In the genomic region with DNA sequence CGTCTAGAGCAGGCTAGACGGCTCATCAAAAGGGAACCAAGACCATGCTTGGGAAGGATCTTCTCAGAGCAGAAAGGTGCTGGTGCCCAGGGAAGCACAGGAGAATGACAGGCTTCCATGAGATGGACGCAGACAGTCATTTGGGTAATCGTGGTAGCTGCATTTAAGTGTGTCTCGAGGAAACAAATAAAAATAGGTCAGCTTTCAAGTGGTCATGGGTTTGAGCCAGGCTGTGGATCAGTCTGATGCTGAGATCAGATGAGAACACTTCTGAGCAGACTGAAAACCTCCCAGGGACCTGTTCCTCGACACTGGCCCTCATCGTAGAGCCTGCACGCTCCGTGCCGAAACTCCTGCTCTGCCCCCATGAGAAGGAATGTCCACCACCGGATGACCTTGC, we compare ENCODE assay signal across 17 cellular contexts. TPM values are rescaled to one million over a fixed set of nuclear protein-coding genes. Genes with fewer than 3 reads are reported as not detected.
DNase-seq lines count a peak whose midpoint lies in the region; FAIRE-seq and TF ChIP-seq lines count a peak whose summit lies in the region.
"Had no signal": no experiment of that assay in that cellular context is flagged by ENCODE, and none has a peak within 500 bp of the region (broad histone marks: within the 10 kb centered on the region; RNA-seq: fewer than 3 reads in every experiment).

No MANE protein-coding gene starts in this region.

- peak overlapping the region; percentile 91 for H3K4me2 ChIP-seq in BLaER1
- H3K4me2 ChIP-seq in OCI-LY3 (ENCODE audit: low read length) = peak overlapping the region; percentile 94

- H3K27me3 Mint-ChIP-seq in nephron progenitor cell (ENCODE audit: low read depth, poor library complexity) = peaks cover 2% of the 10 kb centered on the region
- H3K27me3 Mint-ChIP-seq: activated B cell treated with CpG ODN at 0.5 μM for 24 hours, T-cell had no signal

- H3K4me1 ChIP-seq in BLaER1 (peaks cover 88% of the 10 kb centered on the region), OCI-LY3 (ENCODE audit: low read length) (peaks cover 61% of the 10 kb centered on the region)

- H3K4me1 Mint-ChIP-seq in nephron progenitor cell = peaks cover 48% of the 10 kb centered on the region

- no peak overlapping the region for H3K4me3 Mint-ChIP-seq in nephron progenitor cell
- H3K4me3 Mint-ChIP-seq: T-cell had no signal

- FAIRE-seq in GM12892 (lab: Jason Lieb, UNC) = peak; percentile 61
- FAIRE-seq: H54 had no signal

- peak overlapping the region; percentile 79 for H3K27ac Mint-ChIP-seq in nephron progenitor cell
- H3K27ac Mint-ChIP-seq: T-cell had no signal

- no peak for TF ChIP-seq POLR2A in GM12892 (IDR thresholded peaks at IDR 0.05; ENCODE audit: low read depth, low read length)

- H3K27ac ChIP-seq in BLaER1 (no peak overlapping the region; the same call in 1 of the 2 replicates), OCI-LY3 (ENCODE audit: low read length) (peak overlapping the region; percentile 65)
- H3K27ac ChIP-seq: ascending aorta had no signal

- peak overlapping the region; percentile 49; the same call in 1 of the 2 replicates for H3K4me3 ChIP-seq in BLaER1
- H3K4me3 ChIP-seq in OCI-LY3 (ENCODE audit: low read length) = peak overlapping the region; percentile 19; the same call in 1 of the 2 replicates
- H3K4me3 ChIP-seq: ascending aorta had no signal

- H2AFZ ChIP-seq in OCI-LY3 (ENCODE audit: low read depth, low read length) = no peak overlapping the region

- H3K9me3 Mint-ChIP-seq in nephron progenitor cell = no peaks in the 10 kb centered on the region
- H3K9me3 Mint-ChIP-seq: activated B cell treated with CpG ODN at 0.5 μM for 24 hours, T-cell had no signal

- peaks cover 7% of the 10 kb centered on the region for H3K36me3 Mint-ChIP-seq in nephron progenitor cell (ENCODE audit: low read depth)

- H3K27me3 ChIP-seq in BLaER1 (no peaks in the 10 kb centered on the region), OCI-LY3 (ENCODE audit: low read depth, low read length) (no peaks in the 10 kb centered on the region)
- H3K27me3 ChIP-seq: ascending aorta had no signal

- TF ChIP-seq CTCF in OCI-LY3 (IDR thresholded peaks at IDR 0.05; ENCODE audit: low read depth, low read length) = no peak
- TF ChIP-seq CTCF in nephron progenitor cell (IDR thresholded peaks at IDR 0.05) = no peak

- peaks cover 90% of the 10 kb centered on the region for H3K79me2 ChIP-seq in OCI-LY3 (ENCODE audit: low read length)

- DNase-seq in GM12892 (ENCODE audit: insufficient read length) (no peak), nephron progenitor cell (no peak), UCSD-AML1 (lab: John Stamatoyannopoulos, UW; ENCODE audit: unreplicated experiment) (no peak), amygdala (lab: John Stamatoyannopoulos, UW) (no peak), GOT3 (lab: John Stamatoyannopoulos, UW) (no peak)
- DNase-seq: activated B cell treated with CpG ODN at 0.5 μM for 24 hours; activated gamma-delta T cell treated with Interleukin-2 at 50 U/mL for 16 hours; hippocampal formation; midbrain; NCI-H226; Right ventricle myocardium superior; stimulated activated CD4-positive, alpha-beta T cell treated with anti-CD3 and anti-CD28 coated beads, Interleukin-2, amount 100 ng/mL, for 24 hours had no signal

- no peaks in the 10 kb centered on the region for H3K9me3 ChIP-seq in BLaER1
- H3K9me3 ChIP-seq in OCI-LY3 (ENCODE audit: insufficient read depth, low read length) = no peaks in the 10 kb centered on the region
- H3K9me3 ChIP-seq: ascending aorta had no signal

- H4K20me1 ChIP-seq in BLaER1 = peaks cover 92% of the 10 kb centered on the region
- peaks cover 40% of the 10 kb centered on the region for H4K20me1 ChIP-seq in OCI-LY3 (ENCODE audit: insufficient read depth, low read length)

- H3K9ac ChIP-seq in BLaER1 = peak overlapping the region; percentile 62; the same call in 1 of the 2 replicates
- H3K9ac ChIP-seq in OCI-LY3 (ENCODE audit: low read length) = peak overlapping the region; percentile 24

- H3K36me3 ChIP-seq in BLaER1 (peaks cover 27% of the 10 kb centered on the region), OCI-LY3 (replicated peaks; ENCODE audit: low read depth, low read length) (peaks cover 20% of the 10 kb centered on the region)

RNA-seq across cellular contexts. Expression of a gene that starts 4.7 kb away (rescaled TPM):
- polyA plus RNA-seq in GM12892 (2012; ENCODE audit: missing spikeins) = 28.6 TPM
